17 cellular contexts compared by ENCODE assay signal in genomic region chr6:105651969-105652368, GRCh38.
"Had no signal": no experiment of that assay in that cellular context is flagged by ENCODE, and none has a peak within 500 bp of the region (broad histone marks: within the 10 kb centered on the region; RNA-seq: fewer than 3 reads in every experiment).

No MANE protein-coding gene starts in this region.

- H3K4me1 Mint-ChIP-seq: activated B cell treated with CpG ODN at 0.5 μM for 24 hours had no signal

- H3K4me3 Mint-ChIP-seq: activated B cell treated with CpG ODN at 0.5 μM for 24 hours; activated CD4-positive, alpha-beta T cell treated with anti-CD3 and anti-CD28 coated beads, Interleukin-2, amount 10 ng/mL, durations not matched to agents 7 days and 5 days; naive thymus-derived CD4-positive, alpha-beta T cell; T-helper 1 cell treated with Interleukin-12 subunit alpha and Interleukin-12 subunit beta and Interleukin-4 antibody, amounts not matched to agents 30 μg/mL and 1 μg/mL, for 36 hours had no signal

- H3K9me3 Mint-ChIP-seq: activated B cell treated with CpG ODN at 0.5 μM for 24 hours had no signal

- H3K27ac Mint-ChIP-seq: activated B cell treated with CpG ODN at 0.5 μM for 24 hours; activated CD4-positive, alpha-beta T cell treated with anti-CD3 and anti-CD28 coated beads, Interleukin-2, amount 10 ng/mL, durations not matched to agents 7 days and 5 days; T-helper 1 cell treated with Interleukin-12 subunit alpha and Interleukin-12 subunit beta and Interleukin-4 antibody, amounts not matched to agents 30 μg/mL and 1 μg/mL, for 36 hours had no signal

- FAIRE-seq: astrocyte, TTC549, urothelium cell line had no signal

- DNase-seq: activated B cell treated with CpG ODN at 0.5 μM for 24 hours; activated CD4-positive, alpha-beta T cell treated with anti-CD3 and anti-CD28 coated beads, Interleukin-2, amount 10 ng/mL, durations not matched to agents 7 days and 5 days; activated gamma-delta T cell; effector CD4-positive, alpha-beta T cell; foreskin melanocyte; heart right ventricle; islet precursor cell; mammary epithelial cell; naive thymus-derived CD4-positive, alpha-beta T cell; posterior cingulate gyrus; stomach had no signal

- ATAC-seq: heart right ventricle; left lobe of liver; naive thymus-derived CD4-positive, alpha-beta T cell; SK-N-SH treated with all-trans-retinoic acid at 6 μM for 48 hours had no signal
